ENCODE assay signal across 11 cellular contexts in genomic region chr15:85718271-85718971, GRCh38.
A peak's percentile ranks its signal among the peaks of the same experiment; 100 is the strongest.
DNase-seq lines count a peak whose midpoint lies in the region; ATAC-seq, FAIRE-seq and TF ChIP-seq lines count a peak whose summit lies in the region.
"Had no signal": no experiment of that assay in that cellular context is flagged by ENCODE, and none has a peak within 500 bp of the region (broad histone marks: within the 10 kb centered on the region; RNA-seq: fewer than 3 reads in every experiment).

No MANE protein-coding gene starts in this region.

- no peaks in the 10 kb centered on the region for H3K9me3 Mint-ChIP-seq in activated naive CD8-positive, alpha-beta T cell (ENCODE audit: low read depth)

- TF ChIP-seq POLR2A in GM12891 (IDR thresholded peaks at IDR 0.05; ENCODE audit: low read depth, low read length), result no peak

- peaks cover 11% of the 10 kb centered on the region for H3K36me3 Mint-ChIP-seq in activated naive CD8-positive, alpha-beta T cell

- DNase-seq in GM12891 (ENCODE audit: insufficient read length, low spot score), result no peak
- no peak for DNase-seq in AG08396 (ENCODE audit: low spot score)
- DNase-seq in NCI-H446 (lab: John Stamatoyannopoulos, UW), result no peak
- no peak for DNase-seq in activated effector memory CD4-positive, alpha-beta T cell treated with Interleukin-2 at 50 U/mL for 16 hours
- DNase-seq: colonic mucosa, COR-L47, NCI-H1048 had no signal

- H3K27me3 Mint-ChIP-seq in activated naive CD8-positive, alpha-beta T cell, result no peaks in the 10 kb centered on the region

- peak overlapping the region; percentile 64 for H3K27ac Mint-ChIP-seq in activated naive CD8-positive, alpha-beta T cell

- H3K4me1 Mint-ChIP-seq in activated naive CD8-positive, alpha-beta T cell (ENCODE audit: low read depth), result peaks cover 32% of the 10 kb centered on the region

- ATAC-seq in GM19328 (IDR thresholded peaks at IDR 0.05; ENCODE audit: unreplicated experiment), result peak; percentile 66
- peak; percentile 62 for ATAC-seq in HG02943 (IDR thresholded peaks at IDR 0.05; ENCODE audit: low read depth, unreplicated experiment)
- no peak for ATAC-seq in HG02970 (IDR thresholded peaks at IDR 0.05; ENCODE audit: low FRiP score, unreplicated experiment)

- peak; percentile 23 for FAIRE-seq in GM12891 (lab: Jason Lieb, UNC)

- H3K4me3 Mint-ChIP-seq in activated naive CD8-positive, alpha-beta T cell, result no peak overlapping the region

TF ChIP-seq in GM12891, 5 proteins besides CTCF, POLR2A, EP300 and RAD21:
- peak; percentile 95 for TF ChIP-seq PAX5 (IDR thresholded peaks at IDR 0.05; ENCODE audit: insufficient read depth, low read length, severe bottlenecking)
- no peak for TF ChIP-seq TAF1 (IDR thresholded peaks at IDR 0.05; ENCODE audit: low read depth, low read length)
